18 cellular contexts compared by ENCODE assay signal in genomic region chr9:16625106-16625505, GRCh38.
DNase-seq lines count a peak whose midpoint lies in the region; ATAC-seq, FAIRE-seq and TF ChIP-seq lines count a peak whose summit lies in the region.
"Had no signal": no experiment of that assay in that cellular context is flagged by ENCODE, and none has a peak within 500 bp of the region (broad histone marks: within the 10 kb centered on the region; RNA-seq: fewer than 3 reads in every experiment).

No MANE protein-coding gene starts in this region.

- 94% methylated on average over 3 of the region's 3 CpGs for WGBS in A549 (ENCODE audit: missing lambda C conversion rate)
- WGBS in aorta, 2 donors: 51 to 55% methylated on average over 3 of the region's 3 CpGs

- BruUV-seq in endothelial cell of umbilical vein (replicated peaks; lab: Mats Ljungman, UMichigan): no TSS peak

- H3F3A ChIP-seq in Loucy (ENCODE audit: low read depth): 0 out of 2 replicates have a peak, but pooled peaks cover 2% of the 10 kb centered on the region

- H3K9me1 ChIP-seq in endothelial cell of umbilical vein (replicated peaks; ENCODE audit: control insufficient read depth, extremely low read depth, insufficient read depth, low read length): no peaks in the 10 kb centered on the region

- FAIRE-seq in A549 (lab: Jason Lieb, UNC): no peak
- no peak for FAIRE-seq in endothelial cell of umbilical vein (lab: Jason Lieb, UNC)
- FAIRE-seq: GM18507 had no signal

- H3K79me2 ChIP-seq in Loucy (ENCODE audit: insufficient read depth, low read length) (no peaks in the 10 kb centered on the region), endothelial cell of umbilical vein (ENCODE audit: control insufficient read depth, insufficient read depth, low read length) (peaks cover 9% of the 10 kb centered on the region)

- H3K4me2 ChIP-seq in A549 (peak overlapping the region; percentile 88; the same call in 2 of the 3 replicates), Loucy (ENCODE audit: low read depth, low read length, poor library complexity, severe bottlenecking) (peak overlapping the region; percentile 57), endothelial cell of umbilical vein (ENCODE audit: insufficient read depth, low read length) (peak overlapping the region; percentile 62)

- dilution Hi-C loops in endothelial cell of umbilical vein (cut with MboI; ENCODE audit: extremely low pct_ligation_motif_present, low sequenced_read_pairs): no loop called here

- TF ChIP-seq RAD21 in A549 (conservative IDR thresholded peaks at IDR 0.05 in 1 of 2, IDR thresholded peaks at IDR 0.05 in 1 of 2): no peak

- H3K9me3 ChIP-seq in A549: no peaks in the 10 kb centered on the region
- H3K9me3 ChIP-seq in Loucy (ENCODE audit: insufficient read depth, low read depth, low read length): no peaks in the 10 kb centered on the region
- H3K9me3 ChIP-seq in endothelial cell of umbilical vein (replicated peaks; ENCODE audit: control insufficient read depth, insufficient read depth, low read length): no peaks in the 10 kb centered on the region
- no peaks in the 10 kb centered on the region for H3K9me3 ChIP-seq in aorta (ENCODE audit: control insufficient read depth, low read length)
- H3K9me3 ChIP-seq: body of pancreas, lower lobe of right lung, upper lobe of left lung had no signal

- CTCF ChIA-PET in A549 (lab: Yijun Ruan, JAX) (no interaction called here), endothelial cell of umbilical vein (lab: Charles Lee) (interaction anchor here (1.0 to 1.8 kb wide), 3 partner anchors 10 to 183 kb away, joined by 3 to 10 read pairs (median 3); no protein-coding TSS in a partner anchor)

- H3K4me3 ChIP-seq in A549 (no peak overlapping the region), Loucy (ENCODE audit: low read length, poor library complexity, severe bottlenecking) (peak overlapping the region; percentile 49), endothelial cell of umbilical vein (replicated peaks in 1 of 3; ENCODE audit: insufficient read depth in 1 of 3, low read depth in 1 of 3, low read length in 3 of 3) (peak overlapping the region in 1 of 3 experiments; percentile 49), aorta (ENCODE audit: low read length in 2 of 2) (no peak overlapping the region)
- H3K4me3 ChIP-seq: body of pancreas, dorsolateral prefrontal cortex, lower lobe of right lung, upper lobe of left lung had no signal

- intact Hi-C loops in endothelial cell of umbilical vein (cut with micrococcal nuclease) (loop anchor here (2.0 to 5.0 kb wide), 3 partner anchors 62 to 288 kb away; no protein-coding TSS in a partner anchor), aorta (cut with DNase I) (loop anchor here in 1 of 2 donors (10.0 kb wide), 2 partner anchors 80 to 430 kb away; no protein-coding TSS in a partner anchor)

- TF ChIP-seq CTCF in A549 (IDR thresholded peaks at IDR 0.05) (no peak), Loucy (conservative IDR thresholded peaks at IDR 0.05; ENCODE audit: low read length) (no peak), endothelial cell of umbilical vein (IDR thresholded peaks at IDR 0.05; ENCODE audit: extremely low read depth in 1 of 2, insufficient read depth in 1 of 2, low read depth in 1 of 2, low read length in 2 of 2) (no peak), omental fat pad (IDR thresholded peaks at IDR 0.05) (no peak)

- peak overlapping the region in 1 of 2 experiments; percentile 82; a peak in 3 of 6 replicates for H3K27ac ChIP-seq in A549
- peak overlapping the region; percentile 87 for H3K27ac ChIP-seq in endothelial cell of umbilical vein (ENCODE audit: insufficient read depth, low read depth, low read length)
- no peak overlapping the region for H3K27ac ChIP-seq in aorta (ENCODE audit: low read depth in 1 of 2, low read length in 2 of 2)
- H3K27ac ChIP-seq: body of pancreas, dorsolateral prefrontal cortex, lower lobe of right lung, upper lobe of left lung had no signal

- H3K27me3 ChIP-seq in Loucy (ENCODE audit: insufficient read depth, low read length, poor library complexity, severe bottlenecking) (no peaks in the 10 kb centered on the region), endothelial cell of umbilical vein (ENCODE audit: control insufficient read depth in 2 of 2, insufficient read depth in 2 of 2, low read length in 2 of 2) (no peaks in the 10 kb centered on the region), aorta (ENCODE audit: control insufficient read depth in 1 of 2, insufficient read depth in 2 of 2, low read length in 1 of 2) (no peaks in the 10 kb centered on the region)
- H3K27me3 ChIP-seq: body of pancreas, upper lobe of left lung had no signal

- no peaks in the 10 kb centered on the region for H3K36me3 ChIP-seq in Loucy (ENCODE audit: insufficient read depth, low read length)
- no peaks in the 10 kb centered on the region for H3K36me3 ChIP-seq in endothelial cell of umbilical vein (ENCODE audit: control insufficient read depth in 2 of 2, extremely low read depth in 1 of 2, insufficient read depth in 2 of 2, low read length in 2 of 2)
- H3K36me3 ChIP-seq in aorta (ENCODE audit: control insufficient read depth in 1 of 2, insufficient read depth in 2 of 2, low read length in 1 of 2): no peaks in the 10 kb centered on the region
- H3K36me3 ChIP-seq: lower lobe of right lung, upper lobe of left lung had no signal

- ATAC-seq in A549 (no peak), omental fat pad (ENCODE audit: low FRiP score) (peak; percentile 54), aorta (ENCODE audit: low FRiP score) (no peak)
- ATAC-seq: body of pancreas had no signal

- no peaks in the 10 kb centered on the region for H3K9me2 ChIP-seq in Loucy (replicated peaks; ENCODE audit: low read depth, low read length)

- H4K20me1 ChIP-seq in Loucy (ENCODE audit: insufficient read depth, low read length, poor library complexity, severe bottlenecking) (no peaks in the 10 kb centered on the region), endothelial cell of umbilical vein (replicated peaks; ENCODE audit: control insufficient read depth, extremely low read depth, insufficient read depth, low read length) (no peaks in the 10 kb centered on the region)

- peak overlapping the region; percentile 44 for H3K9ac ChIP-seq in Loucy (ENCODE audit: low read depth, low read length, poor library complexity, severe bottlenecking)
- peak overlapping the region; percentile 46 for H3K9ac ChIP-seq in endothelial cell of umbilical vein (replicated peaks; ENCODE audit: extremely low read depth, insufficient read depth, low read length)

- H3K4me1 ChIP-seq in A549 (peaks cover 32% of the 10 kb centered on the region), Loucy (ENCODE audit: insufficient read depth, low read length, poor library complexity, severe bottlenecking) (peaks cover 67% of the 10 kb centered on the region), endothelial cell of umbilical vein (ENCODE audit: control insufficient read depth, extremely low read depth, insufficient read depth, low read length) (peaks cover 50% of the 10 kb centered on the region), aorta (ENCODE audit: control insufficient read depth in 1 of 2, insufficient read depth in 2 of 2, low read length in 2 of 2) (peaks cover 0 to 2% of the 10 kb centered on the region in 2 donors)
- H3K4me1 ChIP-seq: body of pancreas had no signal

- POLR2A ChIA-PET in A549 (lab: Yijun Ruan, JAX) (no interaction called here), endothelial cell of umbilical vein (lab: Charles Lee) (interaction anchor here (0.6 kb wide), 1 partner anchor 10 kb away, joined by 3 read pairs; no protein-coding TSS in a partner anchor)

- no peak for TF ChIP-seq EP300 in A549 (IDR thresholded peaks at IDR 0.05)

- TF ChIP-seq POLR2A in A549 (IDR thresholded peaks at IDR 0.05; ENCODE audit: low read length) (no peak), endothelial cell of umbilical vein (IDR thresholded peaks at IDR 0.05; ENCODE audit: low read depth, low read length) (no peak)

- H2AFZ ChIP-seq in Loucy (ENCODE audit: low read length) (no peak overlapping the region), endothelial cell of umbilical vein (ENCODE audit: low read depth, low read length) (peak overlapping the region; percentile 2)

- DNase-seq in A549 (ENCODE audit: low read depth in 1 of 2, low spot score in 1 of 2) (no peak), endothelial cell of umbilical vein (ENCODE audit: low read depth, low spot score) (peak; percentile 38), omental fat pad (ENCODE audit: low spot score) (no peak), cerebellar nuclear complex (lab: John Stamatoyannopoulos, UW) (no peak), aorta (no peak), NCI-H1436 treated with DMSO at 0.1 percent for 48 hours (lab: John Stamatoyannopoulos, UW) (no peak)
- no peak for DNase-seq in effector CD4-positive, alpha-beta T cell
- DNase-seq: activated CD8-positive, alpha-beta memory T cell treated with anti-CD3 and anti-CD28 coated beads, Interleukin-2, amount 50 U/mL, for 48 hours; activated naive CD4-positive, alpha-beta T cell; body of pancreas; Calu3; dorsolateral prefrontal cortex; lower lobe of right lung; SHP77 treated with DMSO at 0.1 percent for 48 hours; T1000; upper lobe of left lung had no signal

TF ChIP-seq in A549, 52 proteins besides CTCF, POLR2A, EP300 and RAD21 (continues in another document):
- no peak for TF ChIP-seq NFE2L2 (conservative IDR thresholded peaks at IDR 0.05; ENCODE audit: low read length)
- no peak for TF ChIP-seq HOXB13 (CRISPR knock-in tag; IDR thresholded peaks at IDR 0.05; ENCODE audit: low read depth)
- no peak for TF ChIP-seq SMC3 (IDR thresholded peaks at IDR 0.05)
- TF ChIP-seq MYC (IDR thresholded peaks at IDR 0.05; ENCODE audit: borderline replicate concordance, low read length): no peak
- TF ChIP-seq RCOR1 (IDR thresholded peaks at IDR 0.05; ENCODE audit: low read depth, low read length): no peak
- no peak for TF ChIP-seq ZC3H11A (IDR thresholded peaks at IDR 0.05)
- no peak for TF ChIP-seq KDM5A (IDR thresholded peaks at IDR 0.05)
- TF ChIP-seq KDM1A (IDR thresholded peaks at IDR 0.05; ENCODE audit: low read depth): no peak
- TF ChIP-seq FOSL2 (IDR thresholded peaks at IDR 0.05): no peak
- no peak for TF ChIP-seq FOSL2 (CRISPR knock-in tag; IDR thresholded peaks at IDR 0.05)
- no peak for TF ChIP-seq JUNB (IDR thresholded peaks at IDR 0.05)

TF ChIP-seq in endothelial cell of umbilical vein, 7 proteins besides CTCF, POLR2A, EP300 and RAD21:
- TF ChIP-seq MYC (IDR thresholded peaks at IDR 0.05; ENCODE audit: low read depth, low read length) (no peak), POLR2AphosphoS5 (IDR thresholded peaks at IDR 0.05; ENCODE audit: insufficient read depth, low read depth, low read length) (no peak), MAX (IDR thresholded peaks at IDR 0.05; ENCODE audit: insufficient read depth, insufficient read length) (no peak), JUN (IDR thresholded peaks at IDR 0.05; ENCODE audit: borderline replicate concordance, insufficient read depth, insufficient read length, low read depth) (no peak), EZH2 (IDR thresholded peaks at IDR 0.05; ENCODE audit: borderline replicate concordance, low read depth, low read length, severe bottlenecking) (no peak), FOS (IDR thresholded peaks at IDR 0.05; ENCODE audit: borderline replicate concordance, insufficient read depth, low read length) (no peak), GATA2 (IDR thresholded peaks at IDR 0.05; ENCODE audit: insufficient read depth, insufficient read length, low read depth, low read length) (no peak)
TF ChIP-seq in endothelial cell of umbilical vein: peak in this region for 0.
